In the genomic region with DNA sequence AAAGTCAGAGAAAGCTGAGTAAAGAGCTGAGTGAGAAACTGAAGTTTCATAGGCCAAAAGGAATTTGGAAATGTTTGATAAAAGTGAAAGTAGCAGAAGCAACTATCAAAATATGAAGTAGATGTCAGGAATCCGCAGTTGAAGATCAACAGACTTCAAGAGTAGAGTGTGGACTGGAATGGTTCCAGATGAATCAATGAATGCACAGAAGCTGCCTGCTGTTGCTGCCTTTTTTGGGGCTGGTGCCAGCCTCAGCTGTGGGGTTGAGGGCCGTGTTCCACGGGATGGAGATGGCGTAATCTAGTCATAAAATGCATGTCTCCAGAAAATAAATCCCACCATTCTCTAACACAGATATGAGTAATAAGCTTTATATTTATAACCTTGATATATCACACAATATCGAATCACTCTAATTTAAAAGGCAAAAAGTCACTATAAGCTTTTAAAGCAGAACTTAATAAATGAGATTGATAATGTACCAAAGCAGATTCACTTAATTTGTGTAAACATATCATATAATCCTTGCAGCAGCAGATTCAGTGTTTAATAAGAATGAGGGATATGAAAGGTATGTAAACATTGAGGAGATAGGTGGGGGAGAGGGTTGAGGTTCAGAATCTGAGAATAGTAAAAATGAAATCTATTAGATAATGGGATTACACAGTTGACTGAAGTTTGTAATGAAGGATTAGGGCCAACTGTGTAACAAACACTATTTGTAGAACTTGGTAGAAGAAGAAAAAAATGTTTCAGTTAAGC, we compare ENCODE assay signal across 15 cellular contexts.
A peak's percentile ranks its signal among the peaks of the same experiment; 100 is the strongest.
DNase-seq lines count a peak whose midpoint lies in the region; ATAC-seq and TF ChIP-seq lines count a peak whose summit lies in the region.
"Had no signal": no experiment of that assay in that cellular context is flagged by ENCODE, and none has a peak within 500 bp of the region (broad histone marks: within the 10 kb centered on the region; RNA-seq: fewer than 3 reads in every experiment).

No MANE protein-coding gene starts in this region.

- no peaks in the 10 kb centered on the region for H3K36me3 Mint-ChIP-seq in T-helper 2 cell treated with Interferon-gamma antibody and Interleukin-4, amounts not matched to agents 5 μg/mL and 100 μg/mL, for 36 hours (ENCODE audit: low read depth)

- H3K4me1 Mint-ChIP-seq in T-helper 2 cell treated with Interferon-gamma antibody and Interleukin-4, amounts not matched to agents 5 μg/mL and 100 μg/mL, for 36 hours (ENCODE audit: low read depth) = no peaks in the 10 kb centered on the region
- H3K4me1 Mint-ChIP-seq: endodermal cell had no signal

- DNase-seq in AG09309 (ENCODE audit: low read depth) (peak; percentile 27), NCI-H1694 (lab: John Stamatoyannopoulos, UW) (peak; percentile 68), cardiac fibroblast (ENCODE audit: low read depth in 2 of 2) (peak; percentile 76 to 90), omental fat pad (ENCODE audit: low spot score) (no peak), NCI-H69 (lab: John Stamatoyannopoulos, UW) (no peak)
- DNase-seq in stimulated activated CD8-positive, alpha-beta memory T cell treated with anti-CD3 and anti-CD28 coated beads, Interleukin-4, amount 100 ng/mL, for 48 hours = no peak
- DNase-seq in activated CD4-positive, CD25-positive, alpha-beta regulatory T cell treated with anti-CD3 and anti-CD28 coated beads, Interleukin-2, amount 50 U/mL, for 72 hours = no peak
- DNase-seq in T-helper 2 cell treated with Interferon-gamma antibody and Interleukin-4, amounts not matched to agents 5 μg/mL and 100 μg/mL, for 36 hours (ENCODE audit: low spot score) = no peak
- DNase-seq: adrenal gland, COR-L47, endodermal cell, NCI-H2081 treated with DMSO at 0.1 percent for 48 hours had no signal

- H3K4me3 Mint-ChIP-seq in T-helper 2 cell treated with Interferon-gamma antibody and Interleukin-4, amounts not matched to agents 5 μg/mL and 100 μg/mL, for 36 hours = no peak overlapping the region
- H3K4me3 Mint-ChIP-seq: endodermal cell had no signal

- no peaks in the 10 kb centered on the region for H3K9me3 Mint-ChIP-seq in T-helper 2 cell treated with Interferon-gamma antibody and Interleukin-4, amounts not matched to agents 5 μg/mL and 100 μg/mL, for 36 hours
- H3K9me3 Mint-ChIP-seq: endodermal cell had no signal

- no peak overlapping the region for H3K27ac Mint-ChIP-seq in T-helper 2 cell treated with Interferon-gamma antibody and Interleukin-4, amounts not matched to agents 5 μg/mL and 100 μg/mL, for 36 hours
- H3K27ac Mint-ChIP-seq: endodermal cell had no signal

- peak; percentile 51 for ATAC-seq in omental fat pad (ENCODE audit: low FRiP score)

- no peak for TF ChIP-seq CTCF in AG09309 (IDR thresholded peaks at IDR 0.05; ENCODE audit: control insufficient read depth, insufficient read depth, low read depth, low read length, missing control alignments)
- TF ChIP-seq CTCF in cardiac fibroblast (IDR thresholded peaks at IDR 0.05; ENCODE audit: low read depth, low read length) = no peak
- no peak for TF ChIP-seq CTCF in omental fat pad (IDR thresholded peaks at IDR 0.05)

- H3K4me3 ChIP-seq in AG09309 (ENCODE audit: control insufficient read depth, low read depth, low read length) (no peak overlapping the region), cardiac fibroblast (replicated peaks in 1 of 2; ENCODE audit: low read depth in 2 of 2, low read length in 2 of 2) (no peak overlapping the region)
- H3K4me3 ChIP-seq: adrenal gland, HAP-1, skin epidermis, vagina had no signal

- H3K27me3 Mint-ChIP-seq in T-helper 2 cell treated with Interferon-gamma antibody and Interleukin-4, amounts not matched to agents 5 μg/mL and 100 μg/mL, for 36 hours (ENCODE audit: low read depth) = no peaks in the 10 kb centered on the region

Comparison
In these comparisons a context has a peak if more than half of its experiments do, and no peak if none do; other contexts are left out.
1. DNase-seq: peak in AG09309 (single experiment), NCI-H1694 (single experiment) and cardiac fibroblast (2 of 2); none in omental fat pad (single experiment), NCI-H69 (single experiment), stimulated activated CD8-positive, alpha-beta memory T cell treated with anti-CD3 and anti-CD28 coated beads, Interleukin-4, amount 100 ng/mL, for 48 hours (single experiment), activated CD4-positive, CD25-positive, alpha-beta regulatory T cell treated with anti-CD3 and anti-CD28 coated beads, Interleukin-2, amount 50 U/mL, for 72 hours (single experiment) and T-helper 2 cell treated with Interferon-gamma antibody and Interleukin-4, amounts not matched to agents 5 μg/mL and 100 μg/mL, for 36 hours (single experiment).